Comparison of ENCODE assay signal across 2 cellular contexts in the genomic region with DNA sequence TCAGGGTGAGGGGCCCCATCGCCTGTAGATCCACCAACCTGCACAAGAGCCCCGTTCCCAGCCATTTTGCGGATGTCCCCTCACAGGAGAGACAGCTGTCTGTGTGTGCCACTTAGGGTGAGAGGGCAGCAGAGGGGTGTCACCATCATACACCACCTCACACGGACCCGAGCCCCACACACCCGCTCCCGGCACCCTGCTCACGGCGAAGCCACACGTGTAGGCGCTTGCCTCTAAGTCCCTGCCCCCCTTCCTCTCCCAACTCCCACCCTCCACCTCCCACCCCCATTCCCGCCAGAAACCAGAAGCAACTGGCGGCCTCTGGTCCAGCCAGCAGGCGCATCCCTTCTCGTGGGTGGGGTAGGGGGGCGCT.
TF ChIP-seq lines count a peak whose summit lies in the region.

No MANE protein-coding gene starts in this region.

TF ChIP-seq in GM23338, 12 proteins besides CTCF, POLR2A, EP300 and RAD21 (continued from another document):
- TF ChIP-seq, protein P1, sequence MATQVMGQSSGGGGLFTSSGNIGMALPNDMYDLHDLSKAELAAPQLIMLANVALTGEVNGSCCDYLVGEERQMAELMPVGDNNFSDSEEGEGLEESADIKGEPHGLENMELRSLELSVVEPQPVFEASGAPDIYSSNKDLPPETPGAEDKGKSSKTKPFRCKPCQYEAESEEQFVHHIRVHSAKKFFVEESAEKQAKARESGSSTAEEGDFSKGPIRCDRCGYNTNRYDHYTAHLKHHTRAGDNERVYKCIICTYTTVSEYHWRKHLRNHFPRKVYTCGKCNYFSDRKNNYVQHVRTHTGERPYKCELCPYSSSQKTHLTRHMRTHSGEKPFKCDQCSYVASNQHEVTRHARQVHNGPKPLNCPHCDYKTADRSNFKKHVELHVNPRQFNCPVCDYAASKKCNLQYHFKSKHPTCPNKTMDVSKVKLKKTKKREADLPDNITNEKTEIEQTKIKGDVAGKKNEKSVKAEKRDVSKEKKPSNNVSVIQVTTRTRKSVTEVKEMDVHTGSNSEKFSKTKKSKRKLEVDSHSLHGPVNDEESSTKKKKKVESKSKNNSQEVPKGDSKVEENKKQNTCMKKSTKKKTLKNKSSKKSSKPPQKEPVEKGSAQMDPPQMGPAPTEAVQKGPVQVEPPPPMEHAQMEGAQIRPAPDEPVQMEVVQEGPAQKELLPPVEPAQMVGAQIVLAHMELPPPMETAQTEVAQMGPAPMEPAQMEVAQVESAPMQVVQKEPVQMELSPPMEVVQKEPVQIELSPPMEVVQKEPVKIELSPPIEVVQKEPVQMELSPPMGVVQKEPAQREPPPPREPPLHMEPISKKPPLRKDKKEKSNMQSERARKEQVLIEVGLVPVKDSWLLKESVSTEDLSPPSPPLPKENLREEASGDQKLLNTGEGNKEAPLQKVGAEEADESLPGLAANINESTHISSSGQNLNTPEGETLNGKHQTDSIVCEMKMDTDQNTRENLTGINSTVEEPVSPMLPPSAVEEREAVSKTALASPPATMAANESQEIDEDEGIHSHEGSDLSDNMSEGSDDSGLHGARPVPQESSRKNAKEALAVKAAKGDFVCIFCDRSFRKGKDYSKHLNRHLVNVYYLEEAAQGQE (IDR thresholded peaks at IDR 0.05; ENCODE audit: unreplicated experiment): no peak

TF ChIP-seq in WTC11, 78 proteins besides CTCF, POLR2A, EP300 and RAD21 (continued from another document):
- TF ChIP-seq E2F4 (CRISPR knock-in tag; IDR thresholded peaks at IDR 0.05; ENCODE audit: borderline replicate concordance, low read depth): no peak
- no peak for TF ChIP-seq ZNF425 (CRISPR knock-in tag; conservative IDR thresholded peaks at IDR 0.05)
- no peak for TF ChIP-seq NR1H2 (CRISPR knock-in tag; IDR thresholded peaks at IDR 0.05)
- no peak for TF ChIP-seq ATF1 (CRISPR knock-in tag; IDR thresholded peaks at IDR 0.05)
